ENCODE assay signal across 8 cellular contexts in genomic region chr12:110047297-110047940, GRCh38. TPM values are rescaled to one million over a fixed set of nuclear protein-coding genes. Genes with fewer than 3 reads are reported as not detected.
DNase-seq lines count a peak whose midpoint lies in the region; ATAC-seq and TF ChIP-seq lines count a peak whose summit lies in the region.

No MANE protein-coding gene starts in this region.

- peak overlapping the region; percentile 59 to 99 (median 84) for H3K4me3 ChIP-seq in heart left ventricle
- H3K4me3 ChIP-seq in cardiac fibroblast (replicated peaks in 1 of 2; ENCODE audit: low read depth in 2 of 2, low read length in 2 of 2) = peak overlapping the region; percentile 70 to 94
- H3K4me3 ChIP-seq in mucosa of stomach (ENCODE audit: low read length) = peak overlapping the region; percentile 9
- no peak overlapping the region for H3K4me3 ChIP-seq in lower leg skin (ENCODE audit: low read depth, poor library complexity, severe bottlenecking)

- H3K36me3 ChIP-seq in heart left ventricle (peaks cover 0 to 7% (median 0%) of the 10 kb centered on the region in 9 donors), mucosa of stomach (ENCODE audit: control insufficient read depth, insufficient read depth, low read length) (no peaks in the 10 kb centered on the region)

- TF ChIP-seq POLR2A in heart left ventricle (IDR thresholded peaks at IDR 0.05) (no peak), lower leg skin (IDR thresholded peaks at IDR 0.05) (no peak)

- H3K9me3 ChIP-seq in heart left ventricle = no peaks in the 10 kb centered on the region
- no peaks in the 10 kb centered on the region for H3K9me3 ChIP-seq in mucosa of stomach (ENCODE audit: control insufficient read depth, low read length)

- intact Hi-C loops in heart left ventricle (cut with DNase I) = loop anchor here in 1 of 10 donors (5.0 kb wide), 1 partner anchor 50 kb away; the partner anchor contains the start of genes ANKRD13A and GIT2
- intact Hi-C loops in Right ventricle myocardium inferior (cut with DNase I) = loop anchor here (5.0 kb wide), 1 partner anchor 50 kb away; the partner anchor contains the start of genes ANKRD13A and GIT2
- intact Hi-C loops in lower leg skin (cut with DNase I; ENCODE audit: low total_unique reads) = no loop called here

- 77 to 78% (median 78%) methylated on average over 14 of the region's 14 CpGs for WGBS in heart left ventricle, 4 donors
- 70 to 73% methylated on average over 14 of the region's 14 CpGs for WGBS in lower leg skin, 2 donors

- ATAC-seq in heart left ventricle (no peak), Right ventricle myocardium inferior (no peak), GM19463 (IDR thresholded peaks at IDR 0.05; ENCODE audit: unreplicated experiment) (no peak)

- TF ChIP-seq CTCF in heart left ventricle (IDR thresholded peaks at IDR 0.05) (no peak), cardiac fibroblast (IDR thresholded peaks at IDR 0.05; ENCODE audit: low read depth, low read length) (no peak), lower leg skin (IDR thresholded peaks at IDR 0.05) (no peak)

- peak overlapping the region; percentile 84 for H3K9ac ChIP-seq in mucosa of stomach (ENCODE audit: low read length)

- H3K27ac ChIP-seq in heart left ventricle = peak overlapping the region in 1 of 12 donors; percentile 70

- H3K27me3 ChIP-seq in heart left ventricle (no peaks in the 10 kb centered on the region), mucosa of stomach (ENCODE audit: control insufficient read depth, insufficient read depth, low read length) (no peaks in the 10 kb centered on the region)

- DNase-seq in heart left ventricle = no peak
- no peak for DNase-seq in Right ventricle myocardium inferior (ENCODE audit: missing footprints)
- no peak for DNase-seq in cardiac fibroblast (ENCODE audit: low read depth in 2 of 2)
- DNase-seq in NCI-H748 treated with DMSO at 0.1 percent for 48 hours (lab: John Stamatoyannopoulos, UW) = no peak
- no peak for DNase-seq in lower leg skin (ENCODE audit: low spot score in 2 of 2)
- no peak for DNase-seq in CD1c-positive myeloid dendritic cell (ENCODE audit: extremely low spot score)

- H3K4me1 ChIP-seq in heart left ventricle (peaks cover 4 to 37% (median 25%) of the 10 kb centered on the region in 12 donors), mucosa of stomach (ENCODE audit: control insufficient read depth, insufficient read depth, low read length) (peaks cover 20% of the 10 kb centered on the region)

RNA-seq across cellular contexts. Expression of gene C12orf76, which starts 0.9 kb away (rescaled TPM):
- total RNA-seq in heart left ventricle (10 to 100 TPM in 1 of 9 donors, 1 to 10 TPM in 8; 3.5 to 13.3 (median 4.7) TPM), Right ventricle myocardium inferior (5.3 TPM), lower leg skin (1 to 10 TPM; 4.2 to 10.0 (median 8.8) TPM)
- polyA plus RNA-seq in heart left ventricle = 1 to 10 TPM; 4.1 to 7.5 TPM

RNA-seq across cellular contexts. Expression of gene ANKRD13A, which starts 48.2 kb away (rescaled TPM):
- total RNA-seq in heart left ventricle (10 to 100 TPM; 16.0 to 80.6 (median 24.4) TPM), Right ventricle myocardium inferior (22.9 TPM), lower leg skin (100 to 1,000 TPM in 3 of 4 donors, 10 to 100 TPM in 1; 97.7 to 184 (median 143) TPM)
- polyA plus RNA-seq in heart left ventricle = 10 to 100 TPM in 1 of 2 donors, 1 to 10 TPM in 1; 8.4 to 47.4 TPM

RNA-seq across cellular contexts. Expression of gene GIT2, which starts 51.3 kb away (rescaled TPM):
- total RNA-seq in heart left ventricle (10 to 100 TPM; 28.5 to 56.7 (median 41.7) TPM), Right ventricle myocardium inferior (47.1 TPM), lower leg skin (10 to 100 TPM; 25.2 to 31.8 (median 28.5) TPM)
- 10 to 100 TPM; 17.4 to 33.9 TPM for polyA plus RNA-seq in heart left ventricle
